Comparison of ENCODE assay signal across 12 cellular contexts in genomic region chr12:18454330-18454729, GRCh38.
"Had no signal": no experiment of that assay in that cellular context is flagged by ENCODE, and none has a peak within 500 bp of the region (broad histone marks: within the 10 kb centered on the region; RNA-seq: fewer than 3 reads in every experiment).

No MANE protein-coding gene starts in this region.

- H3K27ac ChIP-seq: breast epithelium, hepatocyte, lower lobe of right lung, ovary, tibial artery had no signal

- H3K36me3 ChIP-seq: breast epithelium, lower lobe of right lung, ovary, tibial artery had no signal

- H3K9me3 ChIP-seq: breast epithelium, lower lobe of right lung, ovary, tibial artery had no signal

- H3K4me3 ChIP-seq: breast epithelium, hepatocyte, lower lobe of right lung, ovary, tibial artery had no signal

- H3K4me1 ChIP-seq: breast epithelium, lower lobe of right lung, tibial artery had no signal

- DNase-seq: activated CD4-positive, alpha-beta T cell treated with anti-CD3 and anti-CD28 coated beads for 1 hour; activated CD4-positive, alpha-beta T cell treated with anti-CD3 and anti-CD28 coated beads, Interleukin-2, amount 50 U/mL, for 4 hours; activated naive CD4-positive, alpha-beta T cell treated with Interleukin-2 at 50 U/mL for 16 hours; aorta; left cardiac atrium; lower lobe of right lung; ovary; stimulated activated CD4-positive, alpha-beta T cell treated with anti-CD3 and anti-CD28 coated beads, Interleukin-1b, Interleukin-23, amount 100 ng/mL, for 48 hours; tibial artery had no signal

- H3K27me3 ChIP-seq: breast epithelium, hepatocyte, ovary, tibial artery had no signal

- ATAC-seq: activated T-helper 17 cell treated with anti-CD3 and anti-CD28 coated beads, Interleukin-2, amount 50 U/mL, for 72 hours; left cardiac atrium; lower lobe of right lung had no signal
